Comparison of ENCODE assay signal across 21 cellular contexts in the genomic region with DNA sequence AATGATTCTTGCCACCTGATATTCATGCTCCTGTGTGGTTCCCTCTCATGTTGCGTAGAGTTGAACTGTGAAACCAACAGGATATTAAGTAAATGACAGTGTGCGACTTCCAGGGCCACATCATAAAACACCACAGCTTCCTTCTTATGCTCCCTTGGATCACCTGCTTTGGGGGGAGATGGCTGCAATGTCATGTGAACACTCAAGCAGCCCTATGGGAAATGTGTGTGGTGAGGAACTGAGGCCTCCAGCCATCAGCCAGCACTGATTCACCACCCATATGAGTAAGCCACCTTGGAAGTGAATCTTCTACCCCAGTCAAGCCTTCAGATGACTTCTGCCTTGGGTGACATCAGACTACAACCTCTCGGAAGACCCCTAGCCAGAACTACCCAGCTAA.
"Had no signal": no experiment of that assay in that cellular context is flagged by ENCODE, and none has a peak within 500 bp of the region (broad histone marks: within the 10 kb centered on the region; RNA-seq: fewer than 3 reads in every experiment).

No MANE protein-coding gene starts in this region.

- ATAC-seq: SK-N-SH treated with all-trans-retinoic acid at 6 μM for 48 hours had no signal

- H3K4me3 ChIP-seq: MG63 had no signal

- H3K9me3 ChIP-seq: MG63 had no signal

- H3K36me3 ChIP-seq: MG63 had no signal

- DNase-seq: Karpas-422, KG1, MG63, NCI-H1092, NCI-H1105 treated with DMSO at 0.1 percent for 48 hours, NCI-H1417 treated with DMSO at 0.1 percent for 48 hours, NCI-H146, NCI-H1694 treated with DMSO at 0.1 percent for 48 hours, NCI-H2029, NCI-H2081 treated with DMSO at 0.1 percent for 48 hours, NCI-H2171, NCI-H226, NCI-H446, NCI-H510A, NCI-H524 treated with DMSO at 0.1 percent for 48 hours, NCI-H69, NCI-H774, Right ventricle myocardium superior, RPMI8226, SIG-M5 had no signal
